Comparison of ENCODE assay signal across 1 cellular context in the genomic region with DNA sequence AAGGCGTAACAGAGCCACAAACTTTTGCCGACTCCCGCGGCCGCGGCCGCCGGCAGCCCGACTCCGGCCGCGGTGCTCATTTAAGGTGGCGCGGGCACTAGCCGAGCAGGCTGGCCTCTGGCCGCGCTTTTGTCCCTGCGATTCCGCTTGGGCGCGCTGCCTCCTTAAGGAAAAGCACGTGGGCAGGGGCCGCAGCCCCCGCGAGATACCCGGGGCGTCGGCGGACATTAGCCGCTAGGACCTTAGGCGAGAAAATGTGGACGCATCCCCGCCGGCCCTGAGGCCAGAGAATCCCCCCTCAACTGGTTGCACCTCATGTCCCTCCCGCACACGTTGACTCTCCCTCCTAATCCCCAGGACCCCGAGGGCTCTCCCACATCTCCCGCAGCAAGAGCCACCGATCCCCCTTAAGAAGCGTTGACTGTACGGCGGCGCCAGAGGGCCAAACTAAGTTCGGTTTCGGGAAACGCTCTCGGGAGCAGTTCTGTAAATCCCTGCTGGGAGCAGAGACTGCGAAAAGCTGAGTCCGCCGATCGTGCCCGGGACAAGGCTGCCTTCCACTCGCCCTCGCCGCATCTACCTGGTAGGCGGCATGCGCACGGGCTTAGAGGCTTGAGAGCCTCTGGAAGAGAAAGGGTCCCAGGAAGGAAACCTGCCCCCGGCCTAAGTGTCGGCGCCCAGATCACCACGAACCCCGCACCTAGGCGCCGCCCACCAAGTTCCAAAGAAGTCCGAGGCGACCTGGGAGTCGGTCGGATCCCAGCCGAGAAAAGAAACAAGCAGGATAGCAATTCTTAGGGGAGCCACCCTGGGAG.
TF ChIP-seq lines count a peak whose summit lies in the region.

No MANE protein-coding gene starts in this region.

TF ChIP-seq in K562, 482 proteins besides CTCF, POLR2A, EP300 and RAD21 (continued from another document and continues in another):
- TF ChIP-seq, protein P1, sequence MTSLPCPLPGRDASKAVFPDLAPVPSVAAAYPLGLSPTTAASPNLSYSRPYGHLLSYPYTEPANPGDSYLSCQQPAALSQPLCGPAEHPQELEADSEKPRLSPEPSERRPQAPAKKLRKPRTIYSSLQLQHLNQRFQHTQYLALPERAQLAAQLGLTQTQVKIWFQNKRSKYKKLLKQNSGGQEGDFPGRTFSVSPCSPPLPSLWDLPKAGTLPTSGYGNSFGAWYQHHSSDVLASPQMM (CRISPR knock-in tag; IDR thresholded peaks at IDR 0.05), result no peak
- TF ChIP-seq RBFOX2 (IDR thresholded peaks at IDR 0.05; ENCODE audit: low read depth, low read length) (peak; percentile 77), PBX2 (CRISPR knock-in tag; IDR thresholded peaks at IDR 0.05; ENCODE audit: low read depth) (no peak), PBX2 (tag; conservative IDR thresholded peaks at IDR 0.05; ENCODE audit: low read depth) (no peak), RFX1 (IDR thresholded peaks at IDR 0.05) (no peak), ZSCAN32 (CRISPR knock-in tag; IDR thresholded peaks at IDR 0.05) (no peak), PTRF (tag; IDR thresholded peaks at IDR 0.05) (no peak), ZBED1 (IDR thresholded peaks at IDR 0.05) (no peak; the same call in 1 of the 2 replicates), TAF1 (IDR thresholded peaks at IDR 0.05; ENCODE audit: control insufficient read depth, extremely low read depth, insufficient read depth, low read length, severe bottlenecking) (no peak), POLR3G (IDR thresholded peaks at IDR 0.05; ENCODE audit: extremely low read depth, insufficient read length, insufficient replicate concordance) (no peak), TEAD1 (CRISPR knock-in tag; IDR thresholded peaks at IDR 0.05) (no peak; a peak in 1 of 4 replicates), ZNF407 (IDR thresholded peaks at IDR 0.05; ENCODE audit: low read depth) (peak; percentile 94), ZNF57 (CRISPR knock-in tag; IDR thresholded peaks at IDR 0.05) (no peak), NFATC3 (IDR thresholded peaks at IDR 0.05) (no peak), HDAC1 (IDR thresholded peaks at IDR 0.05) (peak in 1 of 2 experiments; percentile 76; a peak in 2 of 4 replicates), ZNF431 (CRISPR knock-in tag; IDR thresholded peaks at IDR 0.05) (no peak), ZZZ3 (IDR thresholded peaks at IDR 0.05) (no peak), ZNF253 (CRISPR knock-in tag; conservative IDR thresholded peaks at IDR 0.05) (no peak), POLR2AphosphoS5 (IDR thresholded peaks at IDR 0.05; ENCODE audit: control insufficient read depth, insufficient read depth, low read depth, low read length) (no peak), DIDO1 (tag; IDR thresholded peaks at IDR 0.05; ENCODE audit: low read depth) (no peak), CBFA2T2 (conservative IDR thresholded peaks at IDR 0.05) (no peak), SLC30A9 (CRISPR knock-in tag; IDR thresholded peaks at IDR 0.05) (no peak), ZNF518B (CRISPR knock-in tag; IDR thresholded peaks at IDR 0.05) (no peak), MTA3 (IDR thresholded peaks at IDR 0.05; ENCODE audit: borderline replicate concordance) (peak; percentile 98), ZBTB12 (CRISPR knock-in tag; IDR thresholded peaks at IDR 0.05) (no peak), GATAD2B (IDR thresholded peaks at IDR 0.05; ENCODE audit: borderline replicate concordance) (no peak), ETV5 (CRISPR knock-in tag; IDR thresholded peaks at IDR 0.05; ENCODE audit: low read depth) (no peak), CBX5 (IDR thresholded peaks at IDR 0.05; ENCODE audit: borderline replicate concordance, low read depth) (no peak), CXXC5 (CRISPR knock-in tag; IDR thresholded peaks at IDR 0.05) (peak; percentile 78), ZKSCAN8 (CRISPR knock-in tag; IDR thresholded peaks at IDR 0.05) (no peak), RNF2 (IDR thresholded peaks at IDR 0.05) (no peak; the same call in 1 of the 2 replicates), PREB (CRISPR knock-in tag; IDR thresholded peaks at IDR 0.05) (no peak), ZFX (CRISPR knock-in tag; IDR thresholded peaks at IDR 0.05) (peak; percentile 63)
- TF ChIP-seq, protein P2, sequence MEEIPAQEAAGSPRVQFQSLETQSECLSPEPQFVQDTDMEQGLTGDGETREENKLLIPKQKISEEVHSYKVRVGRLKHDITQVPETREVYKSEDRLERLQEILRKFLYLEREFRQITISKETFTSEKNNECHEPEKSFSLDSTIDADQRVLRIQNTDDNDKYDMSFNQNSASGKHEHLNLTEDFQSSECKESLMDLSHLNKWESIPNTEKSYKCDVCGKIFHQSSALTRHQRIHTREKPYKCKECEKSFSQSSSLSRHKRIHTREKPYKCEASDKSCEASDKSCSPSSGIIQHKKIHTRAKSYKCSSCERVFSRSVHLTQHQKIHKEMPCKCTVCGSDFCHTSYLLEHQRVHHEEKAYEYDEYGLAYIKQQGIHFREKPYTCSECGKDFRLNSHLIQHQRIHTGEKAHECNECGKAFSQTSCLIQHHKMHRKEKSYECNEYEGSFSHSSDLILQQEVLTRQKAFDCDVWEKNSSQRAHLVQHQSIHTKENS (CRISPR knock-in tag; IDR thresholded peaks at IDR 0.05), result no peak
